Comparison of ENCODE assay signal across 13 cellular contexts in genomic region chr21:43194303-43195130, GRCh38. TPM values are rescaled to one million over a fixed set of nuclear protein-coding genes. Genes with fewer than 3 reads are reported as not detected.
DNase-seq lines count a peak whose midpoint lies in the region; ATAC-seq, FAIRE-seq and TF ChIP-seq lines count a peak whose summit lies in the region.
"Had no signal": no experiment of that assay in that cellular context is flagged by ENCODE, and none has a peak within 500 bp of the region (broad histone marks: within the 10 kb centered on the region; RNA-seq: fewer than 3 reads in every experiment).

No MANE protein-coding gene starts in this region.

- POLR2A ChIA-PET in activated naive CD8-positive, alpha-beta T cell treated with anti-CD3 and anti-CD28 coated beads, Interleukin-2, amount 10 ng/mL, durations not matched to agents 7 days and 5 days (lab: Charles Lee) = no interaction called here
- POLR2A ChIA-PET in HepG2 (lab: Yijun Ruan, JAX) = interaction anchor here (0.8 to 1.6 kb wide), 3 partner anchors 16 to 17 kb away, joined by 3 to 4 read pairs (median 4); no protein-coding TSS in a partner anchor

- intact Hi-C loops in HepG2 (cut with micrococcal nuclease; ENCODE audit: unreplicated experiment) = no loop called here

- H3K36me3 ChIP-seq in HepG2 (replicated peaks in 1 of 2; ENCODE audit: control insufficient read depth in 1 of 2, insufficient read depth in 2 of 2, low read length in 2 of 2) (no peaks in the 10 kb centered on the region), skeletal muscle satellite cell (ENCODE audit: insufficient read depth, low read length) (no peaks in the 10 kb centered on the region)

- H3K4me1 Mint-ChIP-seq in activated naive CD8-positive, alpha-beta T cell treated with anti-CD3 and anti-CD28 coated beads, Interleukin-2, amount 10 ng/mL, durations not matched to agents 7 days and 5 days = peaks cover 35% of the 10 kb centered on the region

- CTCF ChIA-PET in HepG2 (lab: Yijun Ruan, JAX; ENCODE audit: low intra/inter-chr PET ratio, low total read pairs) = no interaction called here

- ATAC-seq in activated naive CD8-positive, alpha-beta T cell treated with anti-CD3 and anti-CD28 coated beads, Interleukin-2, amount 10 ng/mL, durations not matched to agents 7 days and 5 days (ENCODE audit: low read depth) = no peak
- peak; percentile 77 for ATAC-seq in HepG2
- no peak for ATAC-seq in GM18870 (IDR thresholded peaks at IDR 0.05; ENCODE audit: unreplicated experiment)

- H4K20me1 ChIP-seq in HepG2 (ENCODE audit: insufficient read depth, low read length) = no peaks in the 10 kb centered on the region

- H3K9me3 Mint-ChIP-seq in activated naive CD8-positive, alpha-beta T cell treated with anti-CD3 and anti-CD28 coated beads, Interleukin-2, amount 10 ng/mL, durations not matched to agents 7 days and 5 days = peaks cover 7% of the 10 kb centered on the region

- no peaks in the 10 kb centered on the region for H3K27me3 ChIP-seq in HepG2 (ENCODE audit: control insufficient read depth in 1 of 2, insufficient read depth in 2 of 2, low read length in 2 of 2)
- peaks cover 32% of the 10 kb centered on the region for H3K27me3 ChIP-seq in skeletal muscle satellite cell (ENCODE audit: control insufficient read depth, insufficient read depth, low read length)

- TF ChIP-seq RAD21 in HepG2 (CRISPR knock-in tag; IDR thresholded peaks at IDR 0.05) = no peak; the same call in 1 of the 2 replicates

- peak overlapping the region; percentile 11 to 60 (median 26); a peak in 5 of 6 replicates for H3K4me3 ChIP-seq in HepG2 (replicated peaks in 1 of 3; ENCODE audit: insufficient read depth in 1 of 3, low read depth in 2 of 3, low read length in 3 of 3)
- H3K4me3 ChIP-seq in skeletal muscle satellite cell (ENCODE audit: low read length) = peak overlapping the region; percentile 16

- H3K9ac ChIP-seq in HepG2 (ENCODE audit: insufficient read depth, low read depth, low read length) = peak overlapping the region; percentile 45
- H3K9ac ChIP-seq in skeletal muscle satellite cell (ENCODE audit: low read depth, low read length) = peak overlapping the region; percentile 3
- H3K9ac ChIP-seq: SK-N-SH had no signal

- no peak overlapping the region for H2AFZ ChIP-seq in HepG2 (ENCODE audit: low read length)

- peaks cover 11% of the 10 kb centered on the region for H3K36me3 Mint-ChIP-seq in activated naive CD8-positive, alpha-beta T cell treated with anti-CD3 and anti-CD28 coated beads, Interleukin-2, amount 10 ng/mL, durations not matched to agents 7 days and 5 days

- H3K27ac Mint-ChIP-seq in activated naive CD8-positive, alpha-beta T cell treated with anti-CD3 and anti-CD28 coated beads, Interleukin-2, amount 10 ng/mL, durations not matched to agents 7 days and 5 days = peak overlapping the region; percentile 49

- in situ Hi-C loops in HepG2 (cut with HindIII; ENCODE audit: extremely low pct_ligation_motif_present, low pct_unique_long_range_greater_than_20kb) (no loop called here), GM13976 (cut with MboI; ENCODE audit: low sequenced_read_pairs, unreplicated experiment) (no loop called here)

- H3K9me3 ChIP-seq in HepG2 (ENCODE audit: low read length) = 0 out of 2 replicates have a peak, but pooled peaks cover 4% of the 10 kb centered on the region
- no peaks in the 10 kb centered on the region for H3K9me3 ChIP-seq in skeletal muscle satellite cell (replicated peaks; ENCODE audit: low read length)

- H3K4me2 ChIP-seq in HepG2 (ENCODE audit: low read depth, low read length) = peak overlapping the region; percentile 79
- H3K4me2 ChIP-seq in skeletal muscle satellite cell (ENCODE audit: low read length) = peak overlapping the region; percentile 54
- H3K4me2 ChIP-seq: SK-N-SH had no signal

- TF ChIP-seq CTCF in HepG2 (CRISPR knock-in tag; IDR thresholded peaks at IDR 0.05) (0 out of 2 replicates have a peak, but pooled peaks have one; percentile 1), GM13976 (IDR thresholded peaks at IDR 0.05; ENCODE audit: borderline replicate concordance, control extremely low read depth, extremely low read depth, insufficient read depth, missing control alignments) (no peak)

- BruUV-seq in HepG2 (replicated peaks; lab: Mats Ljungman, UMichigan) = TSS peak; percentile 72

- TF ChIP-seq EP300 in HepG2 (IDR thresholded peaks at IDR 0.05; ENCODE audit: low read depth in 2 of 2, low read length in 2 of 2) = peak in 1 of 2 experiments; percentile 7; a peak in 1 of 4 replicates
- TF ChIP-seq EP300 in HepG2 (CRISPR knock-in tag; IDR thresholded peaks at IDR 0.05; ENCODE audit: borderline replicate concordance) = peak; percentile 57; the same call in 1 of the 2 replicates

- DNase-seq in HuH-7 (ENCODE audit: low spot score) (peak; percentile 23), HepG2 (ENCODE audit: low spot score) (peak; percentile 57), HUDEP-2 (lab: John Stamatoyannopoulos, UW; ENCODE audit: unreplicated experiment in 76 of 76) (no peak), GM13976 (ENCODE audit: low spot score) (no peak)
- DNase-seq in activated naive CD8-positive, alpha-beta T cell treated with anti-CD3 and anti-CD28 coated beads, Interleukin-2, amount 10 ng/mL, durations not matched to agents 7 days and 5 days = peak; percentile 28
- no peak for DNase-seq in stimulated activated CD4-positive, alpha-beta T cell treated with anti-CD3 and anti-CD28 coated beads, Interleukin-4, amount 100 ng/mL, for 4 hours
- DNase-seq: activated CD4-positive, alpha-beta T cell treated with anti-CD3 and anti-CD28 coated beads for 48 hours; amygdala; effector memory CD4-positive, alpha-beta T cell; NCI-H446 treated with DMSO at 0.1 percent for 48 hours had no signal

- WGBS in HepG2 (ENCODE audit: low lambda C conversion rate) = 13% methylated on average over 14 of the region's 23 CpGs

- no peaks in the 10 kb centered on the region for H3K79me2 ChIP-seq in HepG2 (ENCODE audit: insufficient read depth, low read length)

- peaks cover 17% of the 10 kb centered on the region for H3K27me3 Mint-ChIP-seq in activated naive CD8-positive, alpha-beta T cell treated with anti-CD3 and anti-CD28 coated beads, Interleukin-2, amount 10 ng/mL, durations not matched to agents 7 days and 5 days

- H3K27ac ChIP-seq in HepG2 (ENCODE audit: extremely low read length, insufficient read depth, low read length) = peak overlapping the region; percentile 57

- no peak for TF ChIP-seq POLR2A in HepG2 (IDR thresholded peaks at IDR 0.05; ENCODE audit: insufficient read depth in 1 of 2, low read depth in 2 of 2, low read length in 2 of 2)

- no peak overlapping the region for H3K4me3 Mint-ChIP-seq in activated naive CD8-positive, alpha-beta T cell treated with anti-CD3 and anti-CD28 coated beads, Interleukin-2, amount 10 ng/mL, durations not matched to agents 7 days and 5 days

- peaks cover 43% of the 10 kb centered on the region for H3K4me1 ChIP-seq in HepG2 (ENCODE audit: insufficient read depth, low read length)
- H3K4me1 ChIP-seq in skeletal muscle satellite cell (ENCODE audit: control insufficient read depth, insufficient read depth, low read length) = peaks cover 40% of the 10 kb centered on the region

- peak; percentile 69 for FAIRE-seq in HepG2 (lab: Jason Lieb, UNC)

TF ChIP-seq in HepG2, 621 proteins besides CTCF, POLR2A, EP300 and RAD21 (continues in another document):
- TF ChIP-seq ZMYM4 (CRISPR knock-in tag; IDR thresholded peaks at IDR 0.05) (peak; percentile 67), NR2F1 (CRISPR knock-in tag; IDR thresholded peaks at IDR 0.05) (peak; percentile 22 to 51; a peak in 1 of 4 replicates), TFAP4 (IDR thresholded peaks at IDR 0.05; ENCODE audit: borderline replicate concordance, low read depth) (peak; percentile 44; the same call in 1 of the 2 replicates), SMAD3 (CRISPR knock-in tag; IDR thresholded peaks at IDR 0.05) (0 out of 2 replicates have a peak, but pooled peaks have one; percentile 55), NCOR1 (IDR thresholded peaks at IDR 0.05; ENCODE audit: borderline replicate concordance, low read length) (peak; percentile 82), TEAD2 (CRISPR knock-in tag; IDR thresholded peaks at IDR 0.05) (0 out of 2 replicates have a peak, but pooled peaks have one; percentile 34), HHEX (CRISPR knock-in tag; IDR thresholded peaks at IDR 0.05) (no peak)

RNA-seq across cellular contexts. Expression of gene CRYAA, which starts 25.7 kb away (rescaled TPM):
- not detected for total RNA-seq in activated naive CD8-positive, alpha-beta T cell treated with anti-CD3 and anti-CD28 coated beads, Interleukin-2, amount 10 ng/mL, durations not matched to agents 7 days and 5 days
- total RNA-seq in HepG2 (2016; rRNA removed; fragmentation: Illumina TruSeq; extraction: Trizol) = 5.2 and 5.6 TPM in 2 replicates
- 4.7 and 6.3 TPM in 2 replicates for total RNA-seq in HepG2 (2016; cell fraction: cytosol; rRNA removed; fragmentation: Illumina TruSeq; extraction: Trizol; ENCODE audit: low read depth)
- 6.2 TPM in 1 of 2 replicates, not detected in the other for total RNA-seq in HepG2 (2016; cell fraction: insoluble cytoplasmic fraction; rRNA removed; fragmentation: Illumina TruSeq; extraction: Trizol)
- 6.0 and 8.4 TPM in 2 replicates for total RNA-seq in HepG2 (2016; cell fraction: membrane; rRNA removed; fragmentation: Illumina TruSeq; extraction: Trizol)
- total RNA-seq in HepG2 (2016; cell fraction: nucleus; rRNA removed; fragmentation: Illumina TruSeq; extraction: Trizol) = 2.3 and 5.6 TPM in 2 replicates
- polyA plus RNA-seq in HepG2 (2011; rRNA removed) = 7.6 and 8.6 TPM in 2 replicates
- 9.1 and 18.4 TPM in 2 replicates for polyA plus RNA-seq in HepG2 (2011; cell fraction: cytosol; rRNA removed)
- 5.7 and 7.5 TPM in 2 replicates for polyA plus RNA-seq in HepG2 (2011; cell fraction: nucleus; rRNA removed)
- polyA plus RNA-seq in HepG2 (2012) = 10.0 and 16.7 TPM in 2 replicates
- polyA plus RNA-seq in HepG2 (2016; cell fraction: cytosol; fragmentation: Illumina TruSeq; extraction: Trizol; ENCODE audit: low read depth) = 13.6 and 17.8 TPM in 2 replicates
- polyA plus RNA-seq in HepG2 (2016; cell fraction: insoluble cytoplasmic fraction; fragmentation: Illumina TruSeq; extraction: Trizol; ENCODE audit: low read depth) = 11.2 and 14.9 TPM in 2 replicates
- polyA plus RNA-seq in HepG2 (2016; cell fraction: membrane; fragmentation: Illumina TruSeq; extraction: Trizol; ENCODE audit: low read depth) = 16.4 and 19.1 TPM in 2 replicates
- 6.9 and 8.0 TPM in 2 replicates for polyA plus RNA-seq in HepG2 (2016; cell fraction: nucleus; fragmentation: Illumina TruSeq; extraction: Trizol; ENCODE audit: insufficient read depth, low read depth)
- polyA minus RNA-seq in HepG2 (2011; rRNA and poly(A)+ RNA removed; ENCODE audit: low replicate concordance) = 6.5 TPM in 1 of 2 replicates, not detected in the other
- polyA minus RNA-seq in HepG2 (2011; cell fraction: cytosol; rRNA and poly(A)+ RNA removed) = 4.6 TPM in 1 of 2 replicates, not detected in the other
- polyA minus RNA-seq in HepG2 (2011; cell fraction: nucleus; rRNA and poly(A)+ RNA removed) = 0.62 and 1.2 TPM in 2 replicates
- total RNA-seq in skeletal muscle satellite cell (2012; rRNA removed) = not detected in 2 replicates
- polyA plus RNA-seq: SK-N-SH had no signal

Comparison
In these comparisons a context has a peak if more than half of its experiments do, and no peak if none do; other contexts are left out.
1. DNase-seq: peak in HuH-7 (single experiment), activated naive CD8-positive, alpha-beta T cell treated with anti-CD3 and anti-CD28 coated beads, Interleukin-2, amount 10 ng/mL, durations not matched to agents 7 days and 5 days (single experiment) and HepG2 (single experiment); none in HUDEP-2 (0 of 76), GM13976 (single experiment) and stimulated activated CD4-positive, alpha-beta T cell treated with anti-CD3 and anti-CD28 coated beads, Interleukin-4, amount 100 ng/mL, for 4 hours (0 of 2).